ENCODE assay signal across 8 cellular contexts in genomic region chr22:28801845-28802594, GRCh38. TPM values are rescaled to one million over a fixed set of nuclear protein-coding genes. Genes with fewer than 3 reads are reported as not detected.
DNase-seq lines count a peak whose midpoint lies in the region; ATAC-seq and TF ChIP-seq lines count a peak whose summit lies in the region.

No MANE protein-coding gene starts in this region.

- peak overlapping the region; percentile 100 for H3K27ac ChIP-seq in C4-2B

- H3K4me3 ChIP-seq in adipocyte (ENCODE audit: low read length): peak overlapping the region; percentile 96
- no peak overlapping the region for H3K4me3 ChIP-seq in mucosa of descending colon

- ATAC-seq in mucosa of descending colon: peak; percentile 6
- ATAC-seq in HG03135 (IDR thresholded peaks at IDR 0.05; ENCODE audit: unreplicated experiment): no peak

- no peak for TF ChIP-seq CTCF in C4-2B (conservative IDR thresholded peaks at IDR 0.05)
- no peak for TF ChIP-seq CTCF in mucosa of descending colon (IDR thresholded peaks at IDR 0.05)

- H3K4me1 ChIP-seq in adipocyte (ENCODE audit: control insufficient read depth, insufficient read depth, low read length) (peaks cover 30% of the 10 kb centered on the region), mucosa of descending colon (ENCODE audit: low read depth) (peaks cover 35% of the 10 kb centered on the region)

- intact Hi-C loops in mucosa of descending colon (cut with DNase I, micrococcal nuclease): no loop called here

- H3K9me3 ChIP-seq in adipocyte (ENCODE audit: control insufficient read depth, low read length) (no peaks in the 10 kb centered on the region), mucosa of descending colon (no peaks in the 10 kb centered on the region)

- DNase-seq in HuH-7.5 (ENCODE audit: low spot score) (peak; percentile 77), adipocyte (ENCODE audit: low read depth) (no peak), mucosa of descending colon (peak in 2 of 3 donors; percentile 51 to 53), ureter (ENCODE audit: low spot score) (no peak)
- no peak for DNase-seq in activated CD4-positive, CD25-positive, alpha-beta regulatory T cell (lab: John Stamatoyannopoulos, UW)
- no peak for DNase-seq in effector CD8-positive, alpha-beta T cell (lab: John Stamatoyannopoulos, UW)

- peak overlapping the region; percentile 96 for H3K9ac ChIP-seq in adipocyte (ENCODE audit: low read length)

- H3K27me3 ChIP-seq in adipocyte (replicated peaks; ENCODE audit: control insufficient read depth, insufficient read depth, low read length): no peaks in the 10 kb centered on the region

- H3K36me3 ChIP-seq in adipocyte (ENCODE audit: control insufficient read depth, insufficient read depth, low read length, severe bottlenecking) (peaks cover 12% of the 10 kb centered on the region), mucosa of descending colon (ENCODE audit: low read depth) (no peaks in the 10 kb centered on the region)

RNA-seq across cellular contexts. Expression of gene XBP1, which starts 1.7 kb away (rescaled TPM):
- total RNA-seq in mucosa of descending colon (100 to 1,000 TPM; 116 to 238 (median 132) TPM), ureter (262 TPM)

RNA-seq across cellular contexts. Expression of gene CCDC117, which starts 29.5 kb away (rescaled TPM):
- total RNA-seq in mucosa of descending colon (10 to 100 TPM; 14.4 to 26.6 (median 17.1) TPM), ureter (12.2 TPM)

Comparison
In these comparisons a context has a peak if more than half of its experiments do, and no peak if none do; other contexts are left out.
1. DNase-seq: peak in HuH-7.5 (single experiment) and mucosa of descending colon (2 of 3); none in adipocyte (single experiment), ureter (single experiment), activated CD4-positive, CD25-positive, alpha-beta regulatory T cell (0 of 4) and effector CD8-positive, alpha-beta T cell (single experiment).